Comparison of ENCODE assay signal across 16 cellular contexts in genomic region chr14:29216774-29217232, GRCh38.
DNase-seq lines count a peak whose midpoint lies in the region; ATAC-seq and TF ChIP-seq lines count a peak whose summit lies in the region.
"Had no signal": no experiment of that assay in that cellular context is flagged by ENCODE, and none has a peak within 500 bp of the region (broad histone marks: within the 10 kb centered on the region; RNA-seq: fewer than 3 reads in every experiment).

No MANE protein-coding gene starts in this region.

- H3K36me3 ChIP-seq in GM06990 (ENCODE audit: control insufficient read depth, insufficient read depth, low read length) (no peaks in the 10 kb centered on the region), testis (ENCODE audit: low read depth, missing control alignments) (no peaks in the 10 kb centered on the region)
- H3K36me3 ChIP-seq: cardiac muscle cell, neutrophil had no signal

- peak; percentile 32 for DNase-seq in GM06990 (ENCODE audit: extremely low read depth, insufficient read length)
- DNase-seq in NB4 (ENCODE audit: low read depth), result peak; percentile 1
- DNase-seq in NCI-H69 (lab: John Stamatoyannopoulos, UW), result peak; percentile 100
- peak in 23 of 42 donors; percentile 6 to 70 (median 23) for DNase-seq in head of caudate nucleus
- no peak for DNase-seq in testis
- DNase-seq in posterior cingulate gyrus, result no peak
- DNase-seq: activated CD4-positive, alpha-beta T cell treated with anti-CD3 and anti-CD28 coated beads, Interleukin-2, amount 50 U/mL, for 48 hours; C1 segment of cervical spinal cord; stimulated activated CD4-positive, alpha-beta T cell treated with anti-CD3 and anti-CD28 coated beads, Interleukin-12 subunit alpha, Interleukin-12 subunit beta, amount 100 ng/mL, for 4 hours had no signal

- no peaks in the 10 kb centered on the region for H3K4me1 ChIP-seq in testis

- TF ChIP-seq CTCF in GM06990 (IDR thresholded peaks at IDR 0.05; ENCODE audit: insufficient read depth, low read length, poor library complexity, severe bottlenecking) (no peak), NB4 (IDR thresholded peaks at IDR 0.05; ENCODE audit: low read depth, low read length) (no peak), testis (IDR thresholded peaks at IDR 0.05) (no peak)

- ATAC-seq in HG02852 (IDR thresholded peaks at IDR 0.05; ENCODE audit: unreplicated experiment) (no peak), GM21717 (IDR thresholded peaks at IDR 0.05; ENCODE audit: unreplicated experiment) (no peak)
- ATAC-seq: activated T-helper 17 cell treated with anti-CD3 and anti-CD28 coated beads, Interleukin-2, amount 50 U/mL, for 72 hours; Panc1 had no signal

- H3K4me3 ChIP-seq in GM06990 (replicated peaks; ENCODE audit: low read depth, low read length) (no peak overlapping the region), NB4 (ENCODE audit: low read depth, low read length) (no peak overlapping the region), testis (no peak overlapping the region)
- H3K4me3 ChIP-seq: cardiac muscle cell, hepatocyte had no signal

- no peaks in the 10 kb centered on the region for H3K9me3 ChIP-seq in testis
- H3K9me3 ChIP-seq: neutrophil had no signal

- WGBS in testis, 2 donors, result 60 to 77% methylated on average over 5 of the region's 5 CpGs

- TF ChIP-seq POLR2A in NB4 (IDR thresholded peaks at IDR 0.05; ENCODE audit: extremely low read depth, insufficient read length) (no peak), testis (IDR thresholded peaks at IDR 0.05) (no peak)

- no peak overlapping the region for H3K27ac ChIP-seq in testis
- H3K27ac ChIP-seq: cardiac muscle cell, hepatocyte, neutrophil had no signal

- H3K27me3 ChIP-seq in GM06990 (replicated peaks; ENCODE audit: control insufficient read depth, insufficient read depth, low read length) (no peaks in the 10 kb centered on the region), testis (no peaks in the 10 kb centered on the region)
- H3K27me3 ChIP-seq: cardiac muscle cell, neutrophil had no signal

- intact Hi-C loops in head of caudate nucleus (cut with DNase I), result loop anchor here (10.0 kb wide), 1 partner anchor 72 kb away; no protein-coding TSS in a partner anchor
- intact Hi-C loops in testis (cut with DNase I; ENCODE audit: low total_unique reads), result no loop called here
- intact Hi-C loops in posterior cingulate gyrus (cut with DNase I), result no loop called here

Comparison
In these comparisons a context has a peak if more than half of its experiments do, and no peak if none do; other contexts are left out.
1. DNase-seq: peak in GM06990 (single experiment), NB4 (single experiment), NCI-H69 (single experiment) and head of caudate nucleus (23 of 42); none in testis (single experiment) and posterior cingulate gyrus (0 of 10).